Comparison of ENCODE assay signal across 1 cellular context in genomic region chr17:7311110-7311698, GRCh38.
A peak's percentile ranks its signal among the peaks of the same experiment; 100 is the strongest.
TF ChIP-seq lines count a peak whose summit lies in the region.

No MANE protein-coding gene starts in this region.

TF ChIP-seq in endothelial cell of umbilical vein, 7 proteins besides CTCF, POLR2A, EP300 and RAD21:
- TF ChIP-seq JUN (IDR thresholded peaks at IDR 0.05; ENCODE audit: borderline replicate concordance, insufficient read depth, insufficient read length, low read depth) (no peak), FOS (IDR thresholded peaks at IDR 0.05; ENCODE audit: borderline replicate concordance, insufficient read depth, low read length) (no peak), MYC (IDR thresholded peaks at IDR 0.05; ENCODE audit: low read depth, low read length) (no peak), POLR2AphosphoS5 (IDR thresholded peaks at IDR 0.05; ENCODE audit: insufficient read depth, low read depth, low read length) (peak; percentile 10)
